12 cellular contexts compared by ENCODE assay signal in genomic region chr22:25970348-25970995, GRCh38.
DNase-seq lines count a peak whose midpoint lies in the region; ATAC-seq and TF ChIP-seq lines count a peak whose summit lies in the region.
"Had no signal": no experiment of that assay in that cellular context is flagged by ENCODE, and none has a peak within 500 bp of the region (broad histone marks: within the 10 kb centered on the region; RNA-seq: fewer than 3 reads in every experiment).

No MANE protein-coding gene starts in this region.

- H3K9me3 ChIP-seq in neural progenitor cell (ENCODE audit: low read depth), result no peaks in the 10 kb centered on the region
- H3K9me3 ChIP-seq: uterus had no signal

- H3K4me2 ChIP-seq in neural progenitor cell, result peak overlapping the region; percentile 76

- peaks cover 11% of the 10 kb centered on the region for H3K4me1 Mint-ChIP-seq in neural progenitor cell

- no peak overlapping the region for H3K27ac Mint-ChIP-seq in neural progenitor cell

- no peaks in the 10 kb centered on the region for H3K36me3 Mint-ChIP-seq in neural progenitor cell
- H3K36me3 Mint-ChIP-seq: brain, naive B cell had no signal

- H3K4me3 Mint-ChIP-seq in neural progenitor cell, result no peak overlapping the region
- H3K4me3 Mint-ChIP-seq: naive B cell had no signal

- H3K9me3 Mint-ChIP-seq in neural progenitor cell, result no peaks in the 10 kb centered on the region
- H3K9me3 Mint-ChIP-seq: naive B cell had no signal

- peak overlapping the region; percentile 92 for H2AFZ ChIP-seq in neural progenitor cell (replicated peaks)

- DNase-seq in ELF-1 (ENCODE audit: low read depth, low spot score), result peak; percentile 64
- DNase-seq in NCI-H2081 (lab: John Stamatoyannopoulos, UW), result peak; percentile 70 to 81
- DNase-seq in cerebellar cortex (ENCODE audit: low spot score), result peak; percentile 61
- DNase-seq in neural progenitor cell (ENCODE audit: low spot score), result peak; percentile 49
- no peak for DNase-seq in middle frontal gyrus (ENCODE audit: extremely low spot score, low spot score)
- DNase-seq in T-helper 1 cell, result no peak
- no peak for DNase-seq in activated effector memory CD4-positive, alpha-beta T cell treated with anti-CD3 and anti-CD28 coated beads, Interleukin-2, amount 50 U/mL, for 16 hours
- DNase-seq: naive B cell, uterus had no signal

- H3K27ac ChIP-seq in neural progenitor cell, result peak overlapping the region; percentile 83
- H3K27ac ChIP-seq: skin epidermis, uterus had no signal

- no peaks in the 10 kb centered on the region for H4K20me1 ChIP-seq in neural progenitor cell (ENCODE audit: low read depth)

- no peaks in the 10 kb centered on the region for H3K79me2 ChIP-seq in neural progenitor cell (ENCODE audit: low read depth)

- H3K9ac ChIP-seq in neural progenitor cell, result no peak overlapping the region

- peaks cover 31% of the 10 kb centered on the region for H3F3A ChIP-seq in neural progenitor cell (ENCODE audit: low read depth)

- no peak for ATAC-seq in GM18517 (IDR thresholded peaks at IDR 0.05; ENCODE audit: unreplicated experiment)

- H3K4me3 ChIP-seq in neural progenitor cell, result peak overlapping the region; percentile 28
- H3K4me3 ChIP-seq: skin epidermis, uterus had no signal

- no peaks in the 10 kb centered on the region for H3K27me3 ChIP-seq in neural progenitor cell
- H3K27me3 ChIP-seq: uterus had no signal

- H3K4me1 ChIP-seq in neural progenitor cell, result peaks cover 34% of the 10 kb centered on the region
- H3K4me1 ChIP-seq: uterus had no signal

- peaks cover 3% of the 10 kb centered on the region for H3K27me3 Mint-ChIP-seq in neural progenitor cell (ENCODE audit: insufficient read depth, low read depth)

- no peak for TF ChIP-seq CTCF in neural progenitor cell (IDR thresholded peaks at IDR 0.05)

- no peaks in the 10 kb centered on the region for H3K36me3 ChIP-seq in neural progenitor cell
- H3K36me3 ChIP-seq: uterus had no signal

Comparison
In these comparisons a context has a peak if more than half of its experiments do, and no peak if none do; other contexts are left out.
1. DNase-seq: peak in ELF-1 (single experiment), NCI-H2081 (2 of 2), cerebellar cortex (single experiment) and neural progenitor cell (single experiment); none in middle frontal gyrus (single experiment), T-helper 1 cell (0 of 5) and activated effector memory CD4-positive, alpha-beta T cell treated with anti-CD3 and anti-CD28 coated beads, Interleukin-2, amount 50 U/mL, for 16 hours (single experiment).